ENCODE assay signal across 23 cellular contexts in the genomic region with DNA sequence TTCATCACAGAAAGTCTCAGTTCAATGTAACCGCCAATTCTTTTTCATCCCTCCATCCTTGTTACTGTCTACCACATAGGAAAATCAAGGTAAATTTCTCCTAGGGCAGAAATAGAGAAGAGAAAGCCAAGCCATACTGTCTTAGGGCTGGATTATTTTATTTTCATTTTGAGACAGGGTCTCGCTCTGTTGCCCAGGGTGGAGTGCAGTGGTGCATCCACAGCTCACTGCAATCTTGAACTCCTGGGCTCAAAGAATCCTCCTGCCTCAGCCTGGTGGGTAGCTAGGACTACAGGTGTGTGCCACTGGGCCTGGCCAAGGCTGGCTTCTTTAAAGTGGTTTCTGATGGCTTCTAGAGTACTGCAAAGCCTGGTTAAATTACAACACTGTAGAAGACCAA.
DNase-seq lines count a peak whose midpoint lies in the region; ATAC-seq, FAIRE-seq and TF ChIP-seq lines count a peak whose summit lies in the region.
"Had no signal": no experiment of that assay in that cellular context is flagged by ENCODE, and none has a peak within 500 bp of the region (broad histone marks: within the 10 kb centered on the region; RNA-seq: fewer than 3 reads in every experiment).

No MANE protein-coding gene starts in this region.

- intact Hi-C loops in MCF 10A (cut with micrococcal nuclease) (no loop called here), breast epithelium (cut with DNase I; ENCODE audit: low total_unique reads) (no loop called here)

- no peaks in the 10 kb centered on the region for H3K9me3 ChIP-seq in breast epithelium
- H3K9me3 ChIP-seq: Caco-2, SJCRH30 had no signal

- ATAC-seq in activated T-helper 17 cell treated with anti-CD3 and anti-CD28 coated beads, Interleukin-2, amount 50 U/mL, for 72 hours (replicated peaks): no peak
- ATAC-seq in stimulated activated naive B cell treated with anti-CD40 and anti-IgM and Interleukin-4, amounts not matched to agents 10 μg/mL and 1 μg/mL and 100 μg/mL, for 72 hours (replicated peaks): peak; percentile 63 to 68
- ATAC-seq in GM18517 (IDR thresholded peaks at IDR 0.05; ENCODE audit: unreplicated experiment): no peak
- ATAC-seq: Panc1 had no signal

- no TSS peak for BruUV-seq in MCF 10A (replicated peaks; lab: Mats Ljungman, UMichigan)

- peak; percentile 71 for FAIRE-seq in GM12891 (lab: Jason Lieb, UNC)

- H3K27me3 ChIP-seq in breast epithelium: no peaks in the 10 kb centered on the region
- H3K27me3 ChIP-seq: SJCRH30 had no signal

- H3K4me3 Mint-ChIP-seq in MCF 10A (ENCODE audit: unreplicated experiment): no peak overlapping the region
- H3K4me3 Mint-ChIP-seq in activated T-helper 17 cell treated with anti-CD3 and anti-CD28 coated beads, Interleukin-2, amount 50 U/mL, for 72 hours: no peak overlapping the region
- no peak overlapping the region for H3K4me3 Mint-ChIP-seq in stimulated activated naive B cell treated with anti-CD40 and anti-IgM and Interleukin-4, amounts not matched to agents 10 μg/mL and 1 μg/mL and 100 μg/mL, for 72 hours

- H3K36me3 Mint-ChIP-seq in MCF 10A (ENCODE audit: insufficient read depth, unreplicated experiment): peaks cover 11% of the 10 kb centered on the region
- H3K36me3 Mint-ChIP-seq in activated T-helper 17 cell treated with anti-CD3 and anti-CD28 coated beads, Interleukin-2, amount 50 U/mL, for 72 hours (ENCODE audit: low read depth): peaks cover 14% of the 10 kb centered on the region
- peaks cover 4 to 7% of the 10 kb centered on the region in 2 donors for H3K36me3 Mint-ChIP-seq in stimulated activated naive B cell treated with anti-CD40 and anti-IgM and Interleukin-4, amounts not matched to agents 10 μg/mL and 1 μg/mL and 100 μg/mL, for 72 hours

- no peak for TF ChIP-seq CTCF in MCF 10A (IDR thresholded peaks at IDR 0.05; ENCODE audit: unreplicated experiment)
- no peak for TF ChIP-seq CTCF in breast epithelium (IDR thresholded peaks at IDR 0.05)

- H3K4me3 ChIP-seq in breast epithelium: no peak overlapping the region
- H3K4me3 ChIP-seq: SJCRH30 had no signal

- no peaks in the 10 kb centered on the region for H3K4me1 ChIP-seq in breast epithelium
- H3K4me1 ChIP-seq: Caco-2 had no signal

- DNase-seq in MCF 10A (ENCODE audit: unreplicated experiment): no peak
- DNase-seq in breast epithelium (ENCODE audit: low spot score in 2 of 2): no peak
- DNase-seq in GM12891 (ENCODE audit: insufficient read length, low spot score): no peak
- no peak for DNase-seq in stimulated activated naive B cell treated with anti-CD40 and anti-IgM and Interleukin-4, amounts not matched to agents 10 μg/mL and 1 μg/mL and 100 μg/mL, for 72 hours
- no peak for DNase-seq in NCI-H2029 treated with DMSO at 0.1 percent for 48 hours (lab: John Stamatoyannopoulos, UW)
- DNase-seq: Caco-2; CD4-positive, alpha-beta memory T cell; DMS 273 treated with DMSO at 0.1 percent for 48 hours; GOT3; HCEC 1CT; IMR-90; NCI-H1105; NCI-H2081; NCI-H2171; NCI-H345; NCI-H524; NCI-H774; NK-92 treated with Interleukin-12 subunit alpha and Interleukin-12 subunit beta, amount 100 ng/mL, for 24 hours; SJCRH30 had no signal

- CTCF ChIA-PET in MCF 10A (lab: Yijun Ruan, JAX): no interaction called here

- no peaks in the 10 kb centered on the region for H3K27me3 Mint-ChIP-seq in MCF 10A (ENCODE audit: insufficient read depth, unreplicated experiment)
- H3K27me3 Mint-ChIP-seq in activated T-helper 17 cell treated with anti-CD3 and anti-CD28 coated beads, Interleukin-2, amount 50 U/mL, for 72 hours: no peaks in the 10 kb centered on the region
- H3K27me3 Mint-ChIP-seq in stimulated activated naive B cell treated with anti-CD40 and anti-IgM and Interleukin-4, amounts not matched to agents 10 μg/mL and 1 μg/mL and 100 μg/mL, for 72 hours: no peaks in the 10 kb centered on the region
- H3K27me3 Mint-ChIP-seq: CD4-positive, alpha-beta memory T cell had no signal

- peak overlapping the region; percentile 20 for H3K27ac Mint-ChIP-seq in MCF 10A (ENCODE audit: low read depth, unreplicated experiment)
- peak overlapping the region; percentile 93 for H3K27ac Mint-ChIP-seq in activated T-helper 17 cell treated with anti-CD3 and anti-CD28 coated beads, Interleukin-2, amount 50 U/mL, for 72 hours
- no peak overlapping the region for H3K27ac Mint-ChIP-seq in stimulated activated naive B cell treated with anti-CD40 and anti-IgM and Interleukin-4, amounts not matched to agents 10 μg/mL and 1 μg/mL and 100 μg/mL, for 72 hours

- H3K36me3 ChIP-seq in breast epithelium: no peaks in the 10 kb centered on the region
- H3K36me3 ChIP-seq: SJCRH30 had no signal

- TF ChIP-seq POLR2A in breast epithelium (IDR thresholded peaks at IDR 0.05) (no peak), GM12891 (IDR thresholded peaks at IDR 0.05; ENCODE audit: low read depth, low read length) (no peak)

- H3K9me3 Mint-ChIP-seq in MCF 10A (ENCODE audit: unreplicated experiment): no peaks in the 10 kb centered on the region
- H3K9me3 Mint-ChIP-seq in activated T-helper 17 cell treated with anti-CD3 and anti-CD28 coated beads, Interleukin-2, amount 50 U/mL, for 72 hours: no peaks in the 10 kb centered on the region
- peaks cover 0 to 2% of the 10 kb centered on the region in 2 donors for H3K9me3 Mint-ChIP-seq in stimulated activated naive B cell treated with anti-CD40 and anti-IgM and Interleukin-4, amounts not matched to agents 10 μg/mL and 1 μg/mL and 100 μg/mL, for 72 hours

- no peaks in the 10 kb centered on the region for H3K4me1 Mint-ChIP-seq in MCF 10A (ENCODE audit: insufficient read depth, unreplicated experiment)
- H3K4me1 Mint-ChIP-seq in activated T-helper 17 cell treated with anti-CD3 and anti-CD28 coated beads, Interleukin-2, amount 50 U/mL, for 72 hours: peaks cover 37% of the 10 kb centered on the region
- peaks cover 48 to 76% of the 10 kb centered on the region in 2 donors for H3K4me1 Mint-ChIP-seq in stimulated activated naive B cell treated with anti-CD40 and anti-IgM and Interleukin-4, amounts not matched to agents 10 μg/mL and 1 μg/mL and 100 μg/mL, for 72 hours

- no peak overlapping the region for H3K27ac ChIP-seq in breast epithelium
- H3K27ac ChIP-seq: KMS-11, SJCRH30 had no signal

- POLR2A ChIA-PET in MCF 10A (lab: Yijun Ruan, JAX): interaction anchor here (0.8 to 1.7 kb wide), 2 partner anchors 15 to 18 kb away, joined by 3 to 4 read pairs; no protein-coding TSS in a partner anchor

TF ChIP-seq in GM12891, 5 proteins besides CTCF, POLR2A, EP300 and RAD21:
- TF ChIP-seq POLR2AphosphoS5 (IDR thresholded peaks at IDR 0.05; ENCODE audit: low read depth, low read length) (no peak), POU2F2 (IDR thresholded peaks at IDR 0.05; ENCODE audit: low read depth, low read length) (no peak), TAF1 (IDR thresholded peaks at IDR 0.05; ENCODE audit: low read depth, low read length) (no peak), PAX5 (IDR thresholded peaks at IDR 0.05; ENCODE audit: insufficient read depth, low read length, severe bottlenecking) (peak; percentile 21)

Comparison
In these comparisons a context has a peak if more than half of its experiments do, and no peak if none do; other contexts are left out.
1. ATAC-seq: peak in stimulated activated naive B cell treated with anti-CD40 and anti-IgM and Interleukin-4, amounts not matched to agents 10 μg/mL and 1 μg/mL and 100 μg/mL, for 72 hours (2 of 2); none in activated T-helper 17 cell treated with anti-CD3 and anti-CD28 coated beads, Interleukin-2, amount 50 U/mL, for 72 hours (single experiment) and GM18517 (single experiment).